21 cellular contexts compared by ENCODE assay signal in the genomic region with DNA sequence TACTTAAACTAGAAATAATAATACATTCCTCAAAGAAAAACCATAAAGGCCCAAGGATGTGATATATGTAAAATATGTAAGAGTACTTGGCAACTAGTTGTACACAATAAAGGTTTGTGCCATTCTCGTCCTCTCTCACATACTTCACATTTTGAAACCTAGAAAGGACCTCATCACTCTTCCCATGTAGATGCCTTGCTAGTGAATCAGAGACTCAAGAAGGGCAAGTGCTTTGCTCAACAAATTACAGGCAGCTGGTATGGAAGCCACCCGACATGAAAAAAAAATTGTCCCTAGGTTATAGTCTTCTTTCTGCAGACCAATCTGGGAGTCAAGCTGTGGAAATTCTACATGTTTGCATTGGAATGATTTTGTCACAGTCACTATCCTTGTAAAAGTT. TPM values are rescaled to one million over a fixed set of nuclear protein-coding genes. Genes with fewer than 3 reads are reported as not detected.
DNase-seq lines count a peak whose midpoint lies in the region; ATAC-seq and TF ChIP-seq lines count a peak whose summit lies in the region.
"Had no signal": no experiment of that assay in that cellular context is flagged by ENCODE, and none has a peak within 500 bp of the region (broad histone marks: within the 10 kb centered on the region; RNA-seq: fewer than 3 reads in every experiment).

No MANE protein-coding gene starts in this region.

- CTCF ChIA-PET in CD8-positive, alpha-beta memory T cell (lab: Charles Lee) = interaction anchor here (1.1 to 1.7 kb wide), 2 partner anchors 30 to 100 kb away, joined by 3 to 4 read pairs; no protein-coding TSS in a partner anchor

- DNase-seq in CD8-positive, alpha-beta memory T cell = no peak
- DNase-seq in adipocyte (ENCODE audit: low read depth) (peak; percentile 76), fibroblast of pulmonary artery (ENCODE audit: low read depth) (peak; percentile 11), gastrocnemius medialis (no peak), erythroblast (lab: John Stamatoyannopoulos, UW) (no peak), COLO829 (ENCODE audit: low spot score) (no peak)
- DNase-seq: activated CD4-positive, alpha-beta T cell treated with anti-CD3 and anti-CD28 coated beads for 48 hours; activated CD8-positive, alpha-beta memory T cell treated with anti-CD3 and anti-CD28 coated beads, Interleukin-2, amount 10 ng/mL, durations not matched to agents 7 days and 5 days; foreskin melanocyte; hypothalamus; NCI-H1105 treated with DMSO at 0.1 percent for 48 hours; NCI-H2171 treated with DMSO at 0.1 percent for 48 hours; NCI-H69; testis had no signal

- no peak overlapping the region for H3K9ac ChIP-seq in adipocyte (ENCODE audit: low read length)
- H3K9ac ChIP-seq: parathyroid adenoma had no signal

- no peaks in the 10 kb centered on the region for H3K9me3 ChIP-seq in CD8-positive, alpha-beta memory T cell (ENCODE audit: low read length)
- H3K9me3 ChIP-seq in adipocyte (ENCODE audit: control insufficient read depth, low read length) (no peaks in the 10 kb centered on the region), gastrocnemius medialis (no peaks in the 10 kb centered on the region)
- H3K9me3 ChIP-seq: testis had no signal

- H3K4me3 ChIP-seq in CD8-positive, alpha-beta memory T cell (ENCODE audit: low read length) = no peak overlapping the region
- no peak overlapping the region for H3K4me3 ChIP-seq in adipocyte (ENCODE audit: low read length)
- no peak overlapping the region for H3K4me3 ChIP-seq in fibroblast of pulmonary artery (replicated peaks; ENCODE audit: low read depth, low read length)
- no peak overlapping the region for H3K4me3 ChIP-seq in gastrocnemius medialis
- H3K4me3 ChIP-seq: testis had no signal

- H3K4me3 Mint-ChIP-seq in CD8-positive, alpha-beta memory T cell = peak overlapping the region in 1 of 7 donors; percentile 45
- H3K4me3 Mint-ChIP-seq: activated CD8-positive, alpha-beta memory T cell treated with anti-CD3 and anti-CD28 coated beads, Interleukin-2, amount 10 ng/mL, durations not matched to agents 7 days and 5 days; activated T-helper 1 cell treated with anti-CD3 and anti-CD28 coated beads, Interleukin-12 subunit alpha, Interleukin-12 subunit beta, Interleukin-2, Interleukin-4 antibody, amounts not matched to agents 30 ng/mL and 10 ng/mL and 1 ng/mL, durations not matched to agents 14 hours and 24 hours and 36 hours; brain; dendritic cell treated with granulocyte-macrophage colony-stimulating factor and Interleukin-4, amounts not matched to agents 40 ng/mL and 50 ng/mL, for 4 days; stimulated activated memory B cell treated with anti-CD40 and anti-IgM and Interleukin-4, amounts not matched to agents 10 μg/mL and 1 μg/mL and 100 μg/mL, for 72 hours had no signal

- no peaks in the 10 kb centered on the region for H3K36me3 ChIP-seq in CD8-positive, alpha-beta memory T cell (ENCODE audit: insufficient read depth, low read length)
- H3K36me3 ChIP-seq in adipocyte (ENCODE audit: control insufficient read depth, insufficient read depth, low read length, severe bottlenecking) = no peaks in the 10 kb centered on the region
- H3K36me3 ChIP-seq in gastrocnemius medialis = no peaks in the 10 kb centered on the region

- TF ChIP-seq POLR2A in gastrocnemius medialis (IDR thresholded peaks at IDR 0.05) (no peak), erythroblast (IDR thresholded peaks at IDR 0.05; ENCODE audit: low read length) (no peak)

- no peaks in the 10 kb centered on the region for H3K27me3 ChIP-seq in CD8-positive, alpha-beta memory T cell (ENCODE audit: insufficient read depth, low read length, poor library complexity, severe bottlenecking)
- no peaks in the 10 kb centered on the region for H3K27me3 ChIP-seq in adipocyte (replicated peaks; ENCODE audit: control insufficient read depth, insufficient read depth, low read length)
- H3K27me3 ChIP-seq in gastrocnemius medialis = no peaks in the 10 kb centered on the region
- H3K27me3 ChIP-seq: testis had no signal

- H3K27ac ChIP-seq in CD8-positive, alpha-beta memory T cell (ENCODE audit: low read depth, low read length) = no peak overlapping the region
- H3K27ac ChIP-seq in gastrocnemius medialis = peak overlapping the region; percentile 42 to 72 (median 64)
- H3K27ac ChIP-seq: parathyroid adenoma, testis had no signal

- peak overlapping the region; percentile 30 to 97 (median 82) for H3K27ac Mint-ChIP-seq in CD8-positive, alpha-beta memory T cell
- H3K27ac Mint-ChIP-seq: activated naive CD4-positive, alpha-beta T cell treated with anti-CD3 and anti-CD28 coated beads, Interleukin-2, amount 50 U/mL, for 72 hours; activated T-helper 1 cell treated with anti-CD3 and anti-CD28 coated beads, Interleukin-12 subunit alpha, Interleukin-12 subunit beta, Interleukin-2, Interleukin-4 antibody, amounts not matched to agents 30 ng/mL and 10 ng/mL and 1 ng/mL, durations not matched to agents 14 hours and 24 hours and 36 hours; dendritic cell treated with granulocyte-macrophage colony-stimulating factor and Interleukin-4, amounts not matched to agents 40 ng/mL and 50 ng/mL, for 4 days; stimulated activated memory B cell treated with anti-CD40 and anti-IgM and Interleukin-4, amounts not matched to agents 10 μg/mL and 1 μg/mL and 100 μg/mL, for 72 hours had no signal

- POLR2A ChIA-PET in CD8-positive, alpha-beta memory T cell (lab: Charles Lee) = interaction anchor here (1.3 kb wide), 1 partner anchor 14 kb away, joined by 3 read pairs; no protein-coding TSS in a partner anchor

- H3K9me3 Mint-ChIP-seq in CD8-positive, alpha-beta memory T cell = no peaks in the 10 kb centered on the region
- H3K9me3 Mint-ChIP-seq: activated naive CD4-positive, alpha-beta T cell treated with anti-CD3 and anti-CD28 coated beads, Interleukin-2, amount 50 U/mL, for 72 hours; activated T-helper 1 cell treated with anti-CD3 and anti-CD28 coated beads, Interleukin-12 subunit alpha, Interleukin-12 subunit beta, Interleukin-2, Interleukin-4 antibody, amounts not matched to agents 30 ng/mL and 10 ng/mL and 1 ng/mL, durations not matched to agents 14 hours and 24 hours and 36 hours; dendritic cell treated with granulocyte-macrophage colony-stimulating factor and Interleukin-4, amounts not matched to agents 40 ng/mL and 50 ng/mL, for 4 days; stimulated activated memory B cell treated with anti-CD40 and anti-IgM and Interleukin-4, amounts not matched to agents 10 μg/mL and 1 μg/mL and 100 μg/mL, for 72 hours had no signal

- peaks cover 60% of the 10 kb centered on the region for H3K4me1 ChIP-seq in CD8-positive, alpha-beta memory T cell (ENCODE audit: insufficient read depth, low read length)
- peaks cover 10% of the 10 kb centered on the region for H3K4me1 ChIP-seq in adipocyte (ENCODE audit: control insufficient read depth, insufficient read depth, low read length)
- H3K4me1 ChIP-seq in gastrocnemius medialis = peaks cover 58 to 61% of the 10 kb centered on the region in 2 donors
- H3K4me1 ChIP-seq: testis had no signal

- in situ Hi-C loops in gastrocnemius medialis (cut with MboI; ENCODE audit: low sequenced_read_pairs in 4 of 4) = no loop called here

- peaks cover 0 to 4% of the 10 kb centered on the region in 2 donors for H3K27me3 Mint-ChIP-seq in CD8-positive, alpha-beta memory T cell
- H3K27me3 Mint-ChIP-seq: dendritic cell treated with granulocyte-macrophage colony-stimulating factor and Interleukin-4, amounts not matched to agents 40 ng/mL and 50 ng/mL, for 4 days; stimulated activated memory B cell treated with anti-CD40 and anti-IgM and Interleukin-4, amounts not matched to agents 10 μg/mL and 1 μg/mL and 100 μg/mL, for 72 hours had no signal

- ATAC-seq in gastrocnemius medialis (peak; percentile 32 to 49), GM19463 (IDR thresholded peaks at IDR 0.05; ENCODE audit: unreplicated experiment) (no peak)
- ATAC-seq: activated CD8-positive, alpha-beta memory T cell treated with anti-CD3 and anti-CD28 coated beads, Interleukin-2, amount 10 ng/mL, durations not matched to agents 7 days and 5 days; activated naive CD4-positive, alpha-beta T cell treated with anti-CD3 and anti-CD28 coated beads, Interleukin-2, amount 50 U/mL, for 72 hours; stimulated activated memory B cell treated with anti-CD40 and anti-IgM and Interleukin-4, amounts not matched to agents 10 μg/mL and 1 μg/mL and 100 μg/mL, for 72 hours had no signal

- intact Hi-C loops in gastrocnemius medialis (cut with DNase I; ENCODE audit: low total_unique reads) = no loop called here

- peaks cover 0 to 17% (median 3%) of the 10 kb centered on the region in 3 donors for H3K36me3 Mint-ChIP-seq in CD8-positive, alpha-beta memory T cell
- H3K36me3 Mint-ChIP-seq: activated naive CD4-positive, alpha-beta T cell treated with anti-CD3 and anti-CD28 coated beads, Interleukin-2, amount 50 U/mL, for 72 hours; brain had no signal

- TF ChIP-seq CTCF in fibroblast of pulmonary artery (IDR thresholded peaks at IDR 0.05; ENCODE audit: low read length, missing control alignments) (no peak), gastrocnemius medialis (IDR thresholded peaks at IDR 0.05 in 4 of 5, conservative IDR thresholded peaks at IDR 0.05 in 1 of 5) (no peak)

- peaks cover 84 to 92% (median 85%) of the 10 kb centered on the region in 3 donors for H3K4me1 Mint-ChIP-seq in CD8-positive, alpha-beta memory T cell

RNA-seq across cellular contexts. Expression of a gene that starts 31.7 kb away (rescaled TPM):
- total RNA-seq in CD8-positive, alpha-beta memory T cell = 1 to 10 TPM; 1.6 to 2.1 TPM
- 25.7 TPM for polyA plus RNA-seq in CD8-positive, alpha-beta memory T cell
- 10 to 100 TPM in 1 of 4 donors, 1 to 10 TPM in 3; 4.2 to 17.3 (median 6.8) TPM for total RNA-seq in gastrocnemius medialis

Comparison
In these comparisons a context has a peak if more than half of its experiments do, and no peak if none do; other contexts are left out.
1. DNase-seq: peak in adipocyte (single experiment) and fibroblast of pulmonary artery (single experiment); none in CD8-positive, alpha-beta memory T cell (0 of 5), gastrocnemius medialis (0 of 2), erythroblast (0 of 2) and COLO829 (single experiment).